In genomic region chr14:66568220-66568619, GRCh38 we compare ENCODE assay signal across 13 cellular contexts.
DNase-seq lines count a peak whose midpoint lies in the region; ATAC-seq, FAIRE-seq and TF ChIP-seq lines count a peak whose summit lies in the region.
"Had no signal": no experiment of that assay in that cellular context is flagged by ENCODE, and none has a peak within 500 bp of the region (broad histone marks: within the 10 kb centered on the region; RNA-seq: fewer than 3 reads in every experiment).

No MANE protein-coding gene starts in this region.

- DNase-seq in HTR-8/SVneo (ENCODE audit: insufficient read length, low spot score) (no peak), fibroblast of the aortic adventitia (ENCODE audit: low read depth) (peak; percentile 3), pons (ENCODE audit: low spot score) (peak; percentile 14), NCI-H2081 (lab: John Stamatoyannopoulos, UW) (no peak)
- no peak for DNase-seq in effector CD8-positive, alpha-beta T cell (lab: John Stamatoyannopoulos, UW)
- DNase-seq: EL, Karpas-422, NCI-H1930, NCI-H510A treated with DMSO at 0.1 percent for 48 hours had no signal

- no peak overlapping the region for H3K4me3 ChIP-seq in fibroblast of the aortic adventitia (ENCODE audit: low read depth, low read length)

- ATAC-seq in GM21717 (IDR thresholded peaks at IDR 0.05; ENCODE audit: unreplicated experiment) = no peak

- peak; percentile 62 for FAIRE-seq in HTR-8/SVneo (lab: Jason Lieb, UNC)
- FAIRE-seq: H54 had no signal

- no peak overlapping the region for H3K27ac ChIP-seq in VCaP
- H3K27ac ChIP-seq: RWPE1 had no signal

- TF ChIP-seq CTCF in VCaP (conservative IDR thresholded peaks at IDR 0.05) (0 out of 2 replicates have a peak, but pooled peaks have one; percentile 11), fibroblast of the aortic adventitia (IDR thresholded peaks at IDR 0.05; ENCODE audit: insufficient read depth, low read length) (no peak)

Comparison
In these comparisons a context has a peak if more than half of its experiments do, and no peak if none do; other contexts are left out.
1. DNase-seq: peak in fibroblast of the aortic adventitia (single experiment) and pons (single experiment); none in HTR-8/SVneo (single experiment), NCI-H2081 (0 of 2) and effector CD8-positive, alpha-beta T cell (single experiment).